Comparison of ENCODE assay signal across 8 cellular contexts in the genomic region with DNA sequence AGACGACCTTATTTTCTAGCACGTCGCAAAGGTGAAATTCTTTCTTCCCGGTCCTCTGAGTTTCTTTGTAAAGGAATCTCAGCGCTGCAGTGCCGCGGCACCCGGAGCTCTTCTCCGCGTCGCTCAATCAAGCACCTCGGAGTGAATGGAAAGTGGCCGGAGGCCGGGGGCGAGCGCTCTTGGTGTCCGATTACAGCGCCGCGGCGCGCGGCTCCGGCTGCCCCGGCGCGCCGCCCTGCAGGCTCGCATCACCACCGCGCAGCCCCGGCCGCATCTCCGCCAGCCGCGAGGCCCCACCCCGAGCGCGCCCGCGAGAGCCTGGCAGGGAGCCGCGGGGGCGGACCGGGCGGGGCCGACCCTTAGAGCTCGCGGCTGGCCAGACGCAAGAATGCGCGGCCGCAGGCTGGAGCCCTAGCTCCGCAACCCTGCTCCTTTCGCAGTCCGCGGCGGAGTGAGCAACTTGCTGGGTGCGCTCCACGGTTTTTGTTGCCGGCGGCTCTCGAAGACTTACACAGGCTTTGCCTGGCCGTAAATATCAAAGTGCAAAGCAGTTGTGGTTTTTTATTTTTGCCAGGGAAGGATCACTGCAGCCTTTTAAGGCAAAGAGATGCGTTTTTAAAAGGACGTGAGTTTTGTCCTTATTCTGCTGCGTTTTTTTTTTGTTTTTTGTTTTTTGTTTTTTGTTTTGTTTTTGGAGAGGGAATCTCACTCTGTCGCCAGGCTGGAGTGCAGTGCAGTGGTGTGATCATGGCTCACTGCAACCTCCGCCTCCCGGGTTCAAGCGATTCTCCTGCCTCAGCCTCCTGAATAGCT. TPM values are rescaled to one million over a fixed set of nuclear protein-coding genes. Genes with fewer than 3 reads are reported as not detected.
DNase-seq lines count a peak whose midpoint lies in the region; ATAC-seq and TF ChIP-seq lines count a peak whose summit lies in the region.

A gene (minus strand): TSS at position 143 of the 813 bp plus-strand sequence. CDS start 2,270 bp downstream, outside the sequence.

- H3K9me3 Mint-ChIP-seq in activated naive CD4-positive, alpha-beta T cell treated with anti-CD3 and anti-CD28 coated beads for 36 hours, result no peaks in the 10 kb centered on the region
- peaks cover 4% of the 10 kb centered on the region for H3K9me3 Mint-ChIP-seq in activated naive CD8-positive, alpha-beta T cell (ENCODE audit: low read depth)
- H3K9me3 Mint-ChIP-seq in neural crest cell, result no peaks in the 10 kb centered on the region

- peaks cover 8% of the 10 kb centered on the region for H3K4me1 Mint-ChIP-seq in activated naive CD4-positive, alpha-beta T cell treated with anti-CD3 and anti-CD28 coated beads for 36 hours (ENCODE audit: low read depth)
- peaks cover 4% of the 10 kb centered on the region for H3K4me1 Mint-ChIP-seq in activated naive CD8-positive, alpha-beta T cell (ENCODE audit: low read depth)
- peaks cover 35% of the 10 kb centered on the region for H3K4me1 Mint-ChIP-seq in neural crest cell

- H3K27me3 ChIP-seq in vagina, result no peaks in the 10 kb centered on the region

- no peaks in the 10 kb centered on the region for H3K36me3 ChIP-seq in vagina

- peak; percentile 54 for ATAC-seq in HG03039 (IDR thresholded peaks at IDR 0.05; ENCODE audit: unreplicated experiment)

- H3K4me3 ChIP-seq in vagina, result peak within 1 kb of the TSS; percentile 64 to 68

- H3K4me1 ChIP-seq in vagina, result peaks cover 43% of the 10 kb centered on the region

- H3K27ac ChIP-seq in vagina, result peak within 1 kb of the TSS; percentile 81

- TF ChIP-seq POLR2A in vagina (IDR thresholded peaks at IDR 0.05), result peak in 1 of 2 donors; percentile 34

- peak; percentile 8 for DNase-seq in activated naive CD4-positive, alpha-beta T cell treated with anti-CD3 and anti-CD28 coated beads for 36 hours
- DNase-seq in activated naive CD4-positive, alpha-beta T cell treated with Interleukin-2 at 50 U/mL for 16 hours, result no peak
- DNase-seq in NCI-H226, result peak; percentile 95
- peak; percentile 92 for DNase-seq in globus pallidus (ENCODE audit: low spot score)
- peak; percentile 83 for DNase-seq in neural crest cell (ENCODE audit: low read depth, low spot score)
- DNase-seq in vagina (ENCODE audit: extremely low spot score in 2 of 2), result peak in 1 of 2 donors; percentile 92

- no peak within 1 kb of the TSS for H3K27ac Mint-ChIP-seq in activated naive CD4-positive, alpha-beta T cell treated with anti-CD3 and anti-CD28 coated beads for 36 hours
- H3K27ac Mint-ChIP-seq in activated naive CD8-positive, alpha-beta T cell, result no peak within 1 kb of the TSS
- H3K27ac Mint-ChIP-seq in neural crest cell (ENCODE audit: unreplicated experiment), result peak within 1 kb of the TSS; percentile 81

- no peak within 1 kb of the TSS for H3K4me3 Mint-ChIP-seq in activated naive CD4-positive, alpha-beta T cell treated with anti-CD3 and anti-CD28 coated beads for 36 hours
- H3K4me3 Mint-ChIP-seq in activated naive CD8-positive, alpha-beta T cell, result peak within 1 kb of the TSS; percentile 53
- H3K4me3 Mint-ChIP-seq in neural crest cell, result peak within 1 kb of the TSS; percentile 88

- no peaks in the 10 kb centered on the region for H3K36me3 Mint-ChIP-seq in activated naive CD4-positive, alpha-beta T cell treated with anti-CD3 and anti-CD28 coated beads for 36 hours (ENCODE audit: low read depth)
- no peaks in the 10 kb centered on the region for H3K36me3 Mint-ChIP-seq in activated naive CD8-positive, alpha-beta T cell
- peaks cover 5% of the 10 kb centered on the region for H3K36me3 Mint-ChIP-seq in neural crest cell (ENCODE audit: low read depth)

- no peaks in the 10 kb centered on the region for H3K9me3 ChIP-seq in vagina

- peaks cover 47% of the 10 kb centered on the region for H3K27me3 Mint-ChIP-seq in activated naive CD4-positive, alpha-beta T cell treated with anti-CD3 and anti-CD28 coated beads for 36 hours (ENCODE audit: low read depth)
- peaks cover 38% of the 10 kb centered on the region for H3K27me3 Mint-ChIP-seq in activated naive CD8-positive, alpha-beta T cell
- no peaks in the 10 kb centered on the region for H3K27me3 Mint-ChIP-seq in neural crest cell (ENCODE audit: low read depth)

- TF ChIP-seq CTCF in neural crest cell (conservative IDR thresholded peaks at IDR 0.05) (no peak), vagina (IDR thresholded peaks at IDR 0.05) (no peak)

- intact Hi-C loops in activated naive CD4-positive, alpha-beta T cell treated with anti-CD3 and anti-CD28 coated beads for 36 hours (cut with micrococcal nuclease), result no loop called here
- intact Hi-C loops in vagina (cut with DNase I), result no loop called here

- CTCF ChIA-PET in activated naive CD4-positive, alpha-beta T cell treated with anti-CD3 and anti-CD28 coated beads for 36 hours (lab: Charles Lee), result no interaction called here

RNA-seq across cellular contexts. Expression of the gene that starts here (rescaled TPM):
- not detected for total RNA-seq in activated naive CD4-positive, alpha-beta T cell treated with anti-CD3 and anti-CD28 coated beads for 36 hours
- total RNA-seq in neural crest cell (36.6 and 36.9 TPM in 2 replicates), vagina (90.6 TPM)

Comparison
In these comparisons a context has a peak if more than half of its experiments do, and no peak if none do; other contexts are left out.
1. RNA of the gene that starts here (total RNA-seq): 90.6 TPM in vagina (single experiment) and 36.6 to 36.9 TPM in neural crest cell; not detected in activated naive CD4-positive, alpha-beta T cell treated with anti-CD3 and anti-CD28 coated beads for 36 hours; every median in the first group is over 10 times any median in the second.
2. Peak in DNase-seq in activated naive CD4-positive, alpha-beta T cell treated with anti-CD3 and anti-CD28 coated beads for 36 hours; RNA of the gene not detected or under 1 TPM.